In the genomic region with DNA sequence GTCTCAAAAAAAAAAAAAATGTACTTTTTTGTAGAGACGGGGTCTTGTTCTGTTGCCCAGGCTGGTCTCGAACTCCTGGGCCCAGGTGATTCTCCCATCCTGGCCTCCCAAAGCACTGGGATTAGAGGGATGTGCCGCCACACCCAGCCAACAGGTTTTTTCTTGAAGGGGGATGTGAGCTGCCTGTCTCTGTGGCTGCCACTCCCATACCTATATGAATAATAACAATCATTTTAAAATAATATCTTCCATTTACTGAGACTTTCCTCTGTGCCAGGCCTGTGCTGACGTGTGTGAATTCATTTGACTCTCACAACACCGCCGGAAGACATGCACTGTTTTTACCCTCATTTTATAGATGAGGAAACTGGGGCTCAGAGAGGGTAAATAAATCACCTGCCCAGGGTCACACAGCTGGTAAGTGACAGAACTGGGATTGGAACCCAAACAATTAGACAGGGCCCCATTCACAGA, we compare ENCODE assay signal across 1 cellular context.
TF ChIP-seq lines count a peak whose summit lies in the region.

No MANE protein-coding gene starts in this region.

TF ChIP-seq in K562, 482 proteins besides CTCF, POLR2A, EP300 and RAD21:
- no peak for TF ChIP-seq MBD2 (IDR thresholded peaks at IDR 0.05; ENCODE audit: borderline replicate concordance, low read depth)
- TF ChIP-seq ZSCAN29 (IDR thresholded peaks at IDR 0.05), result no peak
- TF ChIP-seq NBN (IDR thresholded peaks at IDR 0.05; ENCODE audit: low read depth), result no peak
- TF ChIP-seq RHOXF2B (CRISPR knock-in tag; conservative IDR thresholded peaks at IDR 0.05), result no peak
- TF ChIP-seq SIN3B (IDR thresholded peaks at IDR 0.05; ENCODE audit: low read depth), result no peak
- TF ChIP-seq, protein P1, sequence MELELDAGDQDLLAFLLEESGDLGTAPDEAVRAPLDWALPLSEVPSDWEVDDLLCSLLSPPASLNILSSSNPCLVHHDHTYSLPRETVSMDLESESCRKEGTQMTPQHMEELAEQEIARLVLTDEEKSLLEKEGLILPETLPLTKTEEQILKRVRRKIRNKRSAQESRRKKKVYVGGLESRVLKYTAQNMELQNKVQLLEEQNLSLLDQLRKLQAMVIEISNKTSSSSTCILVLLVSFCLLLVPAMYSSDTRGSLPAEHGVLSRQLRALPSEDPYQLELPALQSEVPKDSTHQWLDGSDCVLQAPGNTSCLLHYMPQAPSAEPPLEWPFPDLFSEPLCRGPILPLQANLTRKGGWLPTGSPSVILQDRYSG (tag; conservative IDR thresholded peaks at IDR 0.05; ENCODE audit: low read depth), result no peak
- TF ChIP-seq TEAD2 (tag; IDR thresholded peaks at IDR 0.05), result no peak
- TF ChIP-seq ZC3H8 (IDR thresholded peaks at IDR 0.05), result no peak
- TF ChIP-seq RBM25 (IDR thresholded peaks at IDR 0.05; ENCODE audit: low read depth, low read length, severe bottlenecking), result peak; percentile 26
